In genomic region chr17:67293251-67294203, GRCh38 we compare ENCODE assay signal across 8 cellular contexts. TPM values are rescaled to one million over a fixed set of nuclear protein-coding genes. Genes with fewer than 3 reads are reported as not detected.
DNase-seq lines count a peak whose midpoint lies in the region; ATAC-seq and TF ChIP-seq lines count a peak whose summit lies in the region.

No MANE protein-coding gene starts in this region.

- no peaks in the 10 kb centered on the region for H3K36me3 Mint-ChIP-seq in osteocyte (ENCODE audit: unreplicated experiment)

- H3K27me3 ChIP-seq in testis = no peaks in the 10 kb centered on the region

- H3K4me1 Mint-ChIP-seq in osteocyte (ENCODE audit: unreplicated experiment) = peaks cover 25% of the 10 kb centered on the region

- no peak for TF ChIP-seq POLR2A in testis (IDR thresholded peaks at IDR 0.05)

- no peak overlapping the region for H3K4me3 Mint-ChIP-seq in osteocyte (ENCODE audit: unreplicated experiment)

- no peaks in the 10 kb centered on the region for H3K9me3 Mint-ChIP-seq in osteocyte (ENCODE audit: unreplicated experiment)

- H3K4me1 ChIP-seq in OCI-LY7 (ENCODE audit: insufficient read depth, low read length, poor library complexity, severe bottlenecking) (peaks cover 6% of the 10 kb centered on the region), testis (peaks cover 27% of the 10 kb centered on the region)

- no peak overlapping the region for H3K27ac Mint-ChIP-seq in osteocyte (ENCODE audit: unreplicated experiment)

- H3K9me2 ChIP-seq in OCI-LY7 (ENCODE audit: insufficient read depth, low read length) = no peaks in the 10 kb centered on the region

- H3K9me3 ChIP-seq in OCI-LY7 (ENCODE audit: low read length) (no peaks in the 10 kb centered on the region), testis (no peaks in the 10 kb centered on the region)

- peak overlapping the region; percentile 34; the same call in 1 of the 2 replicates for H3K4me2 ChIP-seq in OCI-LY7 (ENCODE audit: low read length)

- peak; percentile 83 for TF ChIP-seq CTCF in OCI-LY7 (conservative IDR thresholded peaks at IDR 0.05; ENCODE audit: low read length)
- peak; percentile 75 for TF ChIP-seq CTCF in fibroblast of pulmonary artery (IDR thresholded peaks at IDR 0.05; ENCODE audit: low read length, missing control alignments)
- TF ChIP-seq CTCF in osteocyte (IDR thresholded peaks at IDR 0.05) = peak; percentile 65
- TF ChIP-seq CTCF in testis (IDR thresholded peaks at IDR 0.05) = peak; percentile 47 to 79 (median 70)

- WGBS in testis, 2 donors = 43 to 46% methylated on average over 30 to 32 of the region's 32 CpGs

- CTCF ChIA-PET in OCI-LY7 (lab: Charles Lee; ENCODE audit: unreplicated experiment) = no interaction called here

- H3K27me3 Mint-ChIP-seq in osteocyte (ENCODE audit: unreplicated experiment) = no peaks in the 10 kb centered on the region

- H3K4me3 ChIP-seq in OCI-LY7 (ENCODE audit: low read depth, low read length, poor library complexity, severe bottlenecking) (no peak overlapping the region), fibroblast of pulmonary artery (replicated peaks; ENCODE audit: low read depth, low read length) (no peak overlapping the region), testis (no peak overlapping the region)

- DNase-seq in NCI-H345 (lab: John Stamatoyannopoulos, UW) (peak; percentile 5), NCI-H345 treated with DMSO at 0.1 percent for 48 hours (lab: John Stamatoyannopoulos, UW; ENCODE audit: unreplicated experiment) (no peak), OCI-LY7 (ENCODE audit: low spot score) (peak; percentile 83), activated T-cell treated with anti-CD3 and anti-CD28 coated beads for 4 hours (peak; percentile 48), fibroblast of pulmonary artery (ENCODE audit: low read depth) (peak; percentile 61), osteocyte (ENCODE audit: extremely low spot score, unreplicated experiment) (no peak), testis (peak; percentile 81)

- no peaks in the 10 kb centered on the region for H4K20me1 ChIP-seq in OCI-LY7 (ENCODE audit: insufficient read depth, low read length)

- no TSS peak for BruUV-seq in OCI-LY7 (replicated peaks; lab: Mats Ljungman, UMichigan)

- H3K27ac ChIP-seq in OCI-LY7 (ENCODE audit: low read depth, low read length, poor library complexity, severe bottlenecking) (no peak overlapping the region), testis (no peak overlapping the region)

- POLR2A ChIA-PET in OCI-LY7 (lab: Charles Lee) = interaction anchor here (0.6 to 0.7 kb wide), 3 partner anchors 13 to 353 kb away, joined by 3 to 4 read pairs (median 3); no protein-coding TSS in a partner anchor

- H2AFZ ChIP-seq in OCI-LY7 (ENCODE audit: low read length) = peak overlapping the region; percentile 83

- no peaks in the 10 kb centered on the region for H3K36me3 ChIP-seq in OCI-LY7 (ENCODE audit: insufficient read depth, low read length)
- no peaks in the 10 kb centered on the region for H3K36me3 ChIP-seq in testis (ENCODE audit: low read depth, missing control alignments)

- intact Hi-C loops in OCI-LY7 (cut with micrococcal nuclease; ENCODE audit: unreplicated experiment) (loop anchor here (2.0 kb wide), 1 partner anchor 73 kb away; no protein-coding TSS in a partner anchor), testis (cut with DNase I; ENCODE audit: low total_unique reads) (loop anchor here (10.0 kb wide), 1 partner anchor 579 kb away; no protein-coding TSS in a partner anchor)

- ATAC-seq in HG02798 (IDR thresholded peaks at IDR 0.05; ENCODE audit: poor library complexity, unreplicated experiment) = peak; percentile 84

- no peaks in the 10 kb centered on the region for H3K79me2 ChIP-seq in OCI-LY7 (ENCODE audit: insufficient read depth, low read depth, low read length)

RNA-seq across cellular contexts. Expression of gene HELZ, which starts 48.5 kb away (rescaled TPM):
- 28.1 and 33.9 TPM in 2 replicates for total RNA-seq in OCI-LY7 (2014; rRNA removed; shearing (Covaris generic))
- total RNA-seq in OCI-LY7 (2022) = 56.8 and 58.9 TPM in 2 replicates
- total RNA-seq in osteocyte = 63.5 and 70.5 TPM in 2 replicates
- total RNA-seq in testis = 100 to 1,000 TPM; 142 to 154 TPM
- polyA plus RNA-seq in testis (ENCODE audit: insufficient read depth, low read depth, low replicate concordance) = 26.2 TPM

Comparison
In these comparisons a context has a peak if more than half of its experiments do, and no peak if none do; other contexts are left out.
1. DNase-seq: peak in NCI-H345 (single experiment), OCI-LY7 (single experiment), activated T-cell treated with anti-CD3 and anti-CD28 coated beads for 4 hours (single experiment), fibroblast of pulmonary artery (single experiment) and testis (single experiment); none in NCI-H345 treated with DMSO at 0.1 percent for 48 hours (single experiment) and osteocyte (single experiment).
2. Peak in every context shown above with its lines, with median percentiles within 50 percentile points of each other: CTCF ChIP-seq.